ENCODE assay signal across 8 cellular contexts in the genomic region with DNA sequence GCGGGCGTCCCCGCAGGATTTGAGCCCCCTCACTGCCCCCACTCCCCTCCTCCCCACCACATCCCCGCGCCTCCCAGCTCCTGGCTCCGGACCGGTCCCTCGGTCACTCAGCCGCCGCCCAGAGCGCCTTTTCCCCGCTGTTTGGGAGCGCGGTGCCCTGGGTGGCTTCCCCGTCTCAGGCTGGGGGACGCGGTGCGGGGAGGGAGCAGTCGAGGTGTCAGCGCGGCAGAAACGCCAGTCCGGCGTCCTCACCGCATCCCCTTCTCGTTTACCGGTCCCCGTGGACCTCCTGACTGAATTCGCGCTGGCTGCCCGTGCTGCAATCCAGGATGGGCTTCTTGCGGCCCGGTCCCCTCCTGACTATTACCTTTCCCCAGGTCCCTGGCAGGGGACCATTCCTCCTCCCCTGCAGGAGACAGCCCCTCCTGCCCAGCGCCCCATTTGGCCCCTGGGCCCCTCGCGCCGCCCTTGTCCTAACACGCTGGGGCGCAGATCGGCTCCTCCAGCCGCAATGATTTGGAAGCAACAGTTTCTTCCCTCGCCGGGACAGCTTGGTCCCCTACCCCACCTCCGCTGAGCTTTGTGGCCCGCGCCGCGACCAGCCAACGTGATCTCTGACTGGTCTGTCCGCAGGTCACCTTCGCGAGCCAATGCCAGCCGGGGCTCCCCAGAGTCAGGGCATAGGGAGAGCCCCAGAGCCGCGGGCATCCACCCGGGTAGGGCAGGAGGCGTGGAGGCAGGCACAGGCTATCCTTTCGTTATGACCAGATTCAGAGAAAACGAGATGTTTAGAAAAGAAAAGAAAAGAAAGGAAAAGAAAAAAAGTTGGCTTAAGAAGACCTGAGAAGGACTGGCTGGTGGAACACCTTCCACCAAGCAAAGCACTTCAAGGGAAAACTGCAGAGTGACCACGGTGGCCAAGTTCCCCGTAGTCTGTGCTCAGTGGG. TPM values are rescaled to one million over a fixed set of nuclear protein-coding genes. Genes with fewer than 3 reads are reported as not detected.
DNase-seq lines count a peak whose midpoint lies in the region; ATAC-seq, FAIRE-seq and TF ChIP-seq lines count a peak whose summit lies in the region.

No MANE protein-coding gene starts in this region.

- BruUV-seq in HepG2 (replicated peaks; lab: Mats Ljungman, UMichigan) = no TSS peak

- H3K79me2 ChIP-seq in DND-41 (ENCODE audit: insufficient read depth, low read length) = peaks cover 59% of the 10 kb centered on the region
- no peaks in the 10 kb centered on the region for H3K79me2 ChIP-seq in Karpas-422 (ENCODE audit: low read length)
- H3K79me2 ChIP-seq in HepG2 (ENCODE audit: insufficient read depth, low read length) = no peaks in the 10 kb centered on the region

- no peaks in the 10 kb centered on the region; the same call in none of the 2 replicates for H3K36me3 ChIP-seq in DND-41 (ENCODE audit: insufficient read depth, low read length)
- no peaks in the 10 kb centered on the region for H3K36me3 ChIP-seq in Karpas-422 (ENCODE audit: insufficient read depth, low read length)
- H3K36me3 ChIP-seq in brain microvascular endothelial cell (replicated peaks) = no peaks in the 10 kb centered on the region
- H3K36me3 ChIP-seq in HepG2 (replicated peaks in 1 of 2; ENCODE audit: control insufficient read depth in 1 of 2, insufficient read depth in 2 of 2, low read length in 2 of 2) = no peaks in the 10 kb centered on the region
- no peaks in the 10 kb centered on the region for H3K36me3 ChIP-seq in thoracic aorta

- H3K4me1 ChIP-seq in DND-41 (ENCODE audit: insufficient read depth, low read length) (peaks cover 57% of the 10 kb centered on the region), Karpas-422 (ENCODE audit: low read length) (peaks cover 47% of the 10 kb centered on the region), HepG2 (ENCODE audit: insufficient read depth, low read length) (no peaks in the 10 kb centered on the region), thoracic aorta (ENCODE audit: control insufficient read depth in 1 of 2, low read depth in 2 of 2) (peaks cover 12 to 41% of the 10 kb centered on the region in 2 donors)

- peaks cover 33% of the 10 kb centered on the region for H4K20me1 ChIP-seq in DND-41 (ENCODE audit: insufficient read depth, low read length)
- H4K20me1 ChIP-seq in Karpas-422 (ENCODE audit: insufficient read depth, low read depth, low read length) = peaks cover 12% of the 10 kb centered on the region; the same call in 1 of the 2 replicates
- H4K20me1 ChIP-seq in HepG2 (ENCODE audit: insufficient read depth, low read length) = no peaks in the 10 kb centered on the region

- H3K27ac ChIP-seq in DND-41 (ENCODE audit: low read length) (peak overlapping the region; percentile 84), Karpas-422 (ENCODE audit: low read length) (no peak overlapping the region), brain microvascular endothelial cell (no peak overlapping the region), HepG2 (ENCODE audit: extremely low read length, insufficient read depth, low read length) (no peak overlapping the region), thoracic aorta (peak overlapping the region; percentile 55 to 56)

- H3K9me2 ChIP-seq in Karpas-422 (replicated peaks; ENCODE audit: insufficient read depth, low read length) = no peaks in the 10 kb centered on the region

- TF ChIP-seq CTCF in DND-41 (IDR thresholded peaks at IDR 0.05; ENCODE audit: borderline replicate concordance, extremely low read depth, low read length, poor library complexity, severe bottlenecking) = no peak
- no peak for TF ChIP-seq CTCF in brain microvascular endothelial cell (IDR thresholded peaks at IDR 0.05; ENCODE audit: low read depth, low read length, missing control alignments)
- TF ChIP-seq CTCF in HepG2 (CRISPR knock-in tag; IDR thresholded peaks at IDR 0.05) = no peak
- TF ChIP-seq CTCF in thoracic aorta (IDR thresholded peaks at IDR 0.05) = no peak

- no peak for TF ChIP-seq EP300 in HepG2 (IDR thresholded peaks at IDR 0.05; ENCODE audit: low read depth in 2 of 2, low read length in 2 of 2)
- no peak for TF ChIP-seq EP300 in HepG2 (CRISPR knock-in tag; IDR thresholded peaks at IDR 0.05; ENCODE audit: borderline replicate concordance)

- H2AFZ ChIP-seq in DND-41 (ENCODE audit: low read depth, low read length) (peak overlapping the region; percentile 77), Karpas-422 (ENCODE audit: low read length) (no peak overlapping the region), HepG2 (ENCODE audit: low read length) (no peak overlapping the region)

- H3K4me2 ChIP-seq in DND-41 (ENCODE audit: insufficient read depth, low read length) (peak overlapping the region; percentile 68), Karpas-422 (ENCODE audit: low read depth, low read length, poor library complexity, severe bottlenecking) (peak overlapping the region; percentile 80), HepG2 (ENCODE audit: low read depth, low read length) (no peak overlapping the region)

- in situ Hi-C loops in brain microvascular endothelial cell (cut with HindIII; ENCODE audit: low pct_ligation_motif_present, low sequenced_read_pairs) = no loop called here
- in situ Hi-C loops in HepG2 (cut with HindIII; ENCODE audit: extremely low pct_ligation_motif_present, low pct_unique_long_range_greater_than_20kb) = no loop called here

- TF ChIP-seq RAD21 in HepG2 (CRISPR knock-in tag; IDR thresholded peaks at IDR 0.05) = no peak

- no peak for TF ChIP-seq POLR2A in HepG2 (IDR thresholded peaks at IDR 0.05; ENCODE audit: insufficient read depth in 1 of 2, low read depth in 2 of 2, low read length in 2 of 2)

- POLR2A ChIA-PET in HepG2 (lab: Yijun Ruan, JAX) = no interaction called here

- ATAC-seq in DND-41 (ENCODE audit: insufficient read depth, low read depth) = no peak
- no peak for ATAC-seq in HepG2
- no peak for ATAC-seq in thoracic aorta (ENCODE audit: insufficient number of reproducible peaks, low FRiP score, low read depth)

- WGBS in HepG2 (ENCODE audit: low lambda C conversion rate) = 39% methylated on average over 36 of the region's 61 CpGs

- H3K27me3 ChIP-seq in DND-41 (ENCODE audit: insufficient read depth, low read length, poor library complexity) = no peaks in the 10 kb centered on the region
- no peaks in the 10 kb centered on the region for H3K27me3 ChIP-seq in Karpas-422 (ENCODE audit: low read length)
- H3K27me3 ChIP-seq in brain microvascular endothelial cell (replicated peaks) = no peaks in the 10 kb centered on the region
- peaks cover 2 to 33% of the 10 kb centered on the region in 2 experiments; a peak in 4 of 5 replicates for H3K27me3 ChIP-seq in HepG2 (ENCODE audit: control insufficient read depth in 1 of 2, insufficient read depth in 2 of 2, low read length in 2 of 2)
- no peaks in the 10 kb centered on the region for H3K27me3 ChIP-seq in thoracic aorta (replicated peaks; ENCODE audit: insufficient read depth)

- peak overlapping the region; percentile 79 for H3K9ac ChIP-seq in DND-41 (ENCODE audit: low read depth, low read length)
- 0 out of 2 replicates have a peak overlapping the region, but pooled peaks have one; percentile 37 for H3K9ac ChIP-seq in Karpas-422 (ENCODE audit: low read length)
- no peak overlapping the region for H3K9ac ChIP-seq in HepG2 (ENCODE audit: insufficient read depth, low read depth, low read length)

- peak overlapping the region; percentile 43 to 92 for H3K4me3 ChIP-seq in DND-41 (ENCODE audit: low read depth in 1 of 2, low read length in 2 of 2)
- H3K4me3 ChIP-seq in Karpas-422 (ENCODE audit: low read length) = peak overlapping the region; percentile 65; the same call in 1 of the 2 replicates
- H3K4me3 ChIP-seq in brain microvascular endothelial cell (ENCODE audit: low read depth, low read length) = peak overlapping the region; percentile 62
- no peak overlapping the region for H3K4me3 ChIP-seq in HepG2 (replicated peaks in 1 of 3; ENCODE audit: insufficient read depth in 1 of 3, low read depth in 2 of 3, low read length in 3 of 3)
- peak overlapping the region; percentile 89 for H3K4me3 ChIP-seq in thoracic aorta

- H3K9me3 ChIP-seq in DND-41 (ENCODE audit: insufficient read depth, low read length, severe bottlenecking) = no peaks in the 10 kb centered on the region
- H3K9me3 ChIP-seq in Karpas-422 (ENCODE audit: low read length) = no peaks in the 10 kb centered on the region
- no peaks in the 10 kb centered on the region for H3K9me3 ChIP-seq in HepG2 (ENCODE audit: low read length)
- H3K9me3 ChIP-seq in thoracic aorta = no peaks in the 10 kb centered on the region

- FAIRE-seq in HepG2 (lab: Jason Lieb, UNC) = no peak

- intact Hi-C loops in HepG2 (cut with micrococcal nuclease; ENCODE audit: unreplicated experiment) = no loop called here

- CTCF ChIA-PET in HepG2 (lab: Yijun Ruan, JAX; ENCODE audit: low intra/inter-chr PET ratio, low total read pairs) = no interaction called here

- no peak for DNase-seq in DND-41
- DNase-seq in Karpas-422 = no peak
- DNase-seq in brain microvascular endothelial cell = no peak
- DNase-seq in HepG2 (ENCODE audit: low spot score) = no peak
- no peak for DNase-seq in thoracic aorta (ENCODE audit: low spot score)
- DNase-seq in NCI-H446 (lab: John Stamatoyannopoulos, UW) = no peak
- DNase-seq in NCI-H2029 (lab: John Stamatoyannopoulos, UW) = no peak
- DNase-seq in NCI-H2227 (lab: John Stamatoyannopoulos, UW; ENCODE audit: unreplicated experiment) = no peak

RNA-seq across cellular contexts. Expression of a gene that starts 1.2 kb away (rescaled TPM):
- total RNA-seq in Karpas-422 (2014; rRNA removed; shearing (Covaris generic); ENCODE audit: low replicate concordance) = 0.48 and 0.90 TPM in 2 replicates
- total RNA-seq in HepG2 (2016; rRNA removed; fragmentation: Illumina TruSeq; extraction: Trizol) (0.02 TPM in 1 of 2 replicates, not detected in the other), thoracic aorta (1 to 10 TPM; 4.9 to 5.7 TPM)
- not detected in 2 replicates for total RNA-seq in HepG2 (2016; cell fraction: cytosol; rRNA removed; fragmentation: Illumina TruSeq; extraction: Trizol; ENCODE audit: low read depth)
- 0.02 and 0.03 TPM in 2 replicates for total RNA-seq in HepG2 (2016; cell fraction: insoluble cytoplasmic fraction; rRNA removed; fragmentation: Illumina TruSeq; extraction: Trizol)
- total RNA-seq in HepG2 (2016; cell fraction: membrane; rRNA removed; fragmentation: Illumina TruSeq; extraction: Trizol) = 0.03 TPM in 1 of 2 replicates, not detected in the other
- total RNA-seq in HepG2 (2016; cell fraction: nucleus; rRNA removed; fragmentation: Illumina TruSeq; extraction: Trizol) = 0.09 TPM in 1 of 2 replicates, not detected in the other
- polyA plus RNA-seq in HepG2 (2011; rRNA removed) = not detected in 2 replicates
- polyA plus RNA-seq in HepG2 (2011; cell fraction: cytosol; rRNA removed) = not detected in 2 replicates
- polyA plus RNA-seq in HepG2 (2011; cell fraction: nucleus; rRNA removed) = 0.02 and 0.03 TPM in 2 replicates
- polyA plus RNA-seq in HepG2 (2012) = not detected in 2 replicates
- not detected in 2 replicates for polyA plus RNA-seq in HepG2 (2016; cell fraction: cytosol; fragmentation: Illumina TruSeq; extraction: Trizol; ENCODE audit: low read depth)
- polyA plus RNA-seq in HepG2 (2016; cell fraction: insoluble cytoplasmic fraction; fragmentation: Illumina TruSeq; extraction: Trizol; ENCODE audit: low read depth) = not detected in 2 replicates
- polyA plus RNA-seq in HepG2 (2016; cell fraction: membrane; fragmentation: Illumina TruSeq; extraction: Trizol; ENCODE audit: low read depth) = not detected in 2 replicates
- 0.11 TPM in 1 of 2 replicates, not detected in the other for polyA plus RNA-seq in HepG2 (2016; cell fraction: nucleus; fragmentation: Illumina TruSeq; extraction: Trizol; ENCODE audit: insufficient read depth, low read depth)
- polyA minus RNA-seq in HepG2 (2011; rRNA and poly(A)+ RNA removed; ENCODE audit: low replicate concordance) = 0.02 and 9.0 TPM in 2 replicates
- polyA minus RNA-seq in HepG2 (2011; cell fraction: cytosol; rRNA and poly(A)+ RNA removed) = 0.09 TPM in 1 of 2 replicates, not detected in the other
- polyA minus RNA-seq in HepG2 (2011; cell fraction: nucleus; rRNA and poly(A)+ RNA removed) = not detected in 2 replicates

Comparison
In these comparisons a context has a peak if more than half of its experiments do, and no peak if none do; other contexts are left out.
1. H3K27ac ChIP-seq: peak in DND-41 (single experiment) and thoracic aorta (2 of 2); none in Karpas-422 (single experiment), brain microvascular endothelial cell (single experiment) and HepG2 (single experiment).
2. H3K4me3 ChIP-seq: peak in DND-41 (2 of 2), Karpas-422 (single experiment), brain microvascular endothelial cell (single experiment) and thoracic aorta (single experiment); none in HepG2 (0 of 3).